Comparison of ENCODE assay signal across 9 cellular contexts in genomic region chr16:30997887-30998711, GRCh38. TPM values are rescaled to one million over a fixed set of nuclear protein-coding genes. Genes with fewer than 3 reads are reported as not detected.
DNase-seq lines count a peak whose midpoint lies in the region; ATAC-seq and TF ChIP-seq lines count a peak whose summit lies in the region.
"Had no signal": no experiment of that assay in that cellular context is flagged by ENCODE, and none has a peak within 500 bp of the region (broad histone marks: within the 10 kb centered on the region; RNA-seq: fewer than 3 reads in every experiment).

No MANE protein-coding gene starts in this region.

- H3K36me3 ChIP-seq in brain microvascular endothelial cell (replicated peaks), result no peaks in the 10 kb centered on the region
- H3K36me3 ChIP-seq in aorta (ENCODE audit: control insufficient read depth in 1 of 2, insufficient read depth in 2 of 2, low read length in 1 of 2), result no peaks in the 10 kb centered on the region

- H3K4me3 Mint-ChIP-seq in activated naive CD8-positive, alpha-beta T cell, result peak overlapping the region; percentile 61
- H3K4me3 Mint-ChIP-seq in activated naive CD8-positive, alpha-beta T cell treated with anti-CD3 and anti-CD28 coated beads for 36 hours, result no peak overlapping the region

- H3K4me1 ChIP-seq in aorta (ENCODE audit: control insufficient read depth in 1 of 2, insufficient read depth in 2 of 2, low read length in 2 of 2), result no peaks in the 10 kb centered on the region

- no peak overlapping the region for H3K27ac Mint-ChIP-seq in activated naive CD8-positive, alpha-beta T cell
- H3K27ac Mint-ChIP-seq in activated naive CD8-positive, alpha-beta T cell treated with anti-CD3 and anti-CD28 coated beads for 36 hours, result no peak overlapping the region

- intact Hi-C loops in aorta (cut with DNase I), result loop anchor here in 1 of 2 donors (2.0 to 5.0 kb wide), 3 partner anchors 35 to 144 kb away; partner anchors contain the start of genes STX4, ZNF646 and ZNF668

- peaks cover 10% of the 10 kb centered on the region for H3K4me1 Mint-ChIP-seq in activated naive CD8-positive, alpha-beta T cell (ENCODE audit: low read depth)
- peaks cover 9% of the 10 kb centered on the region for H3K4me1 Mint-ChIP-seq in activated naive CD8-positive, alpha-beta T cell treated with anti-CD3 and anti-CD28 coated beads for 36 hours

- ATAC-seq in aorta (ENCODE audit: low FRiP score) (peak; percentile 30), GM21423 (IDR thresholded peaks at IDR 0.05; ENCODE audit: unreplicated experiment) (no peak)

- no peaks in the 10 kb centered on the region for H3K27me3 Mint-ChIP-seq in activated naive CD8-positive, alpha-beta T cell
- H3K27me3 Mint-ChIP-seq in activated naive CD8-positive, alpha-beta T cell treated with anti-CD3 and anti-CD28 coated beads for 36 hours, result no peaks in the 10 kb centered on the region

- TF ChIP-seq CTCF in brain microvascular endothelial cell (IDR thresholded peaks at IDR 0.05; ENCODE audit: low read depth, low read length, missing control alignments) (no peak), GM10266 (IDR thresholded peaks at IDR 0.05; ENCODE audit: control insufficient read depth, insufficient read depth, low read depth, missing control alignments) (no peak)

- H3K36me3 Mint-ChIP-seq in activated naive CD8-positive, alpha-beta T cell, result no peaks in the 10 kb centered on the region
- no peaks in the 10 kb centered on the region for H3K36me3 Mint-ChIP-seq in activated naive CD8-positive, alpha-beta T cell treated with anti-CD3 and anti-CD28 coated beads for 36 hours

- no peaks in the 10 kb centered on the region for H3K9me3 ChIP-seq in aorta (ENCODE audit: control insufficient read depth, low read length)

- peak overlapping the region; percentile 58 for H3K4me3 ChIP-seq in brain microvascular endothelial cell (ENCODE audit: low read depth, low read length)
- H3K4me3 ChIP-seq in aorta (ENCODE audit: low read length in 2 of 2), result no peak overlapping the region

- no peaks in the 10 kb centered on the region for H3K9me3 Mint-ChIP-seq in activated naive CD8-positive, alpha-beta T cell (ENCODE audit: low read depth)
- no peaks in the 10 kb centered on the region for H3K9me3 Mint-ChIP-seq in activated naive CD8-positive, alpha-beta T cell treated with anti-CD3 and anti-CD28 coated beads for 36 hours

- H3K27me3 ChIP-seq in brain microvascular endothelial cell (replicated peaks) (no peaks in the 10 kb centered on the region), aorta (ENCODE audit: control insufficient read depth in 1 of 2, insufficient read depth in 2 of 2, low read length in 1 of 2) (no peaks in the 10 kb centered on the region)

- no peak for DNase-seq in activated naive CD8-positive, alpha-beta T cell treated with anti-CD3 and anti-CD28 coated beads for 36 hours
- DNase-seq in brain microvascular endothelial cell (peak; percentile 75), left kidney (ENCODE audit: low read depth, low spot score) (peak; percentile 17), aorta (peak in 1 of 2 donors; percentile 80), GM10266 (ENCODE audit: extremely low spot score) (no peak), nucleus accumbens (lab: John Stamatoyannopoulos, UW) (no peak)

- H3K27ac ChIP-seq in brain microvascular endothelial cell (peak overlapping the region; percentile 66), aorta (ENCODE audit: low read depth in 1 of 2, low read length in 2 of 2) (peak overlapping the region; percentile 30 to 69)
- H3K27ac ChIP-seq: VCaP had no signal

- in situ Hi-C loops in brain microvascular endothelial cell (cut with HindIII; ENCODE audit: low pct_ligation_motif_present, low sequenced_read_pairs), result no loop called here

- 46 to 57% methylated on average over 18 of the region's 18 CpGs for WGBS in aorta, 2 donors

RNA-seq across cellular contexts. Expression of gene STX1B, which starts 12.3 kb away (rescaled TPM):
- total RNA-seq in activated naive CD8-positive, alpha-beta T cell treated with anti-CD3 and anti-CD28 coated beads for 36 hours, result 1 to 10 TPM; 1.3 to 1.6 TPM
- total RNA-seq in aorta, result under 1 TPM; 0.84 to 0.93 TPM
- 1 to 10 TPM in 1 of 2 donors, under 1 TPM in 1; 0.13 to 2.2 TPM for polyA plus RNA-seq in aorta

RNA-seq across cellular contexts. Expression of gene HSD3B7, which starts 13.1 kb away (rescaled TPM):
- total RNA-seq in activated naive CD8-positive, alpha-beta T cell treated with anti-CD3 and anti-CD28 coated beads for 36 hours, result 1 to 10 TPM; 1.5 TPM
- total RNA-seq in aorta, result 10 to 100 TPM; 13.6 to 31.3 TPM
- 10 to 100 TPM in 1 of 2 donors, 1 to 10 TPM in 1; 8.6 to 10.4 TPM for polyA plus RNA-seq in aorta

RNA-seq across cellular contexts. Expression of gene STX4, which starts 35.3 kb away (rescaled TPM):
- total RNA-seq in activated naive CD8-positive, alpha-beta T cell treated with anti-CD3 and anti-CD28 coated beads for 36 hours, result 10 to 100 TPM; 32.4 to 33.0 TPM
- total RNA-seq in aorta, result 10 to 100 TPM; 73.5 to 88.6 TPM
- polyA plus RNA-seq in aorta, result 100 to 1,000 TPM in 1 of 2 donors, 10 to 100 TPM in 1; 52.8 to 121 TPM

RNA-seq across cellular contexts. Expression of gene SETD1A, which starts 40.5 kb away (rescaled TPM):
- 10 to 100 TPM; 28.5 to 31.7 TPM for total RNA-seq in activated naive CD8-positive, alpha-beta T cell treated with anti-CD3 and anti-CD28 coated beads for 36 hours
- 10 to 100 TPM; 16.4 to 19.7 TPM for total RNA-seq in aorta
- polyA plus RNA-seq in aorta, result 1 to 10 TPM; 4.4 to 9.7 TPM

RNA-seq across cellular contexts. Expression of gene ORAI3, which starts 49.2 kb away (rescaled TPM):
- 1 to 10 TPM; 5.4 to 5.7 TPM for total RNA-seq in activated naive CD8-positive, alpha-beta T cell treated with anti-CD3 and anti-CD28 coated beads for 36 hours
- total RNA-seq in aorta, result 10 to 100 TPM; 11.8 to 21.7 TPM
- polyA plus RNA-seq in aorta, result 10 to 100 TPM in 1 of 2 donors, 1 to 10 TPM in 1; 9.1 to 20.8 TPM

Comparison
In these comparisons a context has a peak if more than half of its experiments do, and no peak if none do; other contexts are left out.
1. DNase-seq: peak in brain microvascular endothelial cell (single experiment) and left kidney (single experiment); none in activated naive CD8-positive, alpha-beta T cell treated with anti-CD3 and anti-CD28 coated beads for 36 hours (single experiment), GM10266 (single experiment) and nucleus accumbens (0 of 56).
2. RNA of gene HSD3B7, which starts 13.1 kb away (total RNA-seq): 13.6 to 31.3 TPM in aorta; 1.5 TPM in activated naive CD8-positive, alpha-beta T cell treated with anti-CD3 and anti-CD28 coated beads for 36 hours; every median in the first group is over 4 times any median in the second.